ENCODE assay signal across 21 cellular contexts in genomic region chr11:19648321-19648720, GRCh38.
DNase-seq lines count a peak whose midpoint lies in the region; ATAC-seq and TF ChIP-seq lines count a peak whose summit lies in the region.
"Had no signal": no experiment of that assay in that cellular context is flagged by ENCODE, and none has a peak within 500 bp of the region (broad histone marks: within the 10 kb centered on the region; RNA-seq: fewer than 3 reads in every experiment).

No MANE protein-coding gene starts in this region.

- DNase-seq in NCI-H2029 (lab: John Stamatoyannopoulos, UW) (peak; percentile 28), NCI-H2029 treated with DMSO at 0.1 percent for 48 hours (lab: John Stamatoyannopoulos, UW) (no peak), SW480 (ENCODE audit: low spot score) (peak; percentile 56), renal cortical epithelial cell (ENCODE audit: low read depth) (peak; percentile 7), DMS79 treated with DMSO at 0.1 percent for 48 hours (lab: John Stamatoyannopoulos, UW) (no peak), NOMO-1 treated with DMSO at 0.1 percent for 48 hours (lab: John Stamatoyannopoulos, UW; ENCODE audit: unreplicated experiment) (no peak)
- DNase-seq: EL, GOT3, HFFc6, NCI-H1048, NCI-H1436 treated with DMSO at 0.1 percent for 48 hours, NCI-H2107, NCI-H226, Peyer's patch, Right ventricle myocardium superior, SW 1271 had no signal

- POLR2A ChIA-PET in HEK293 (lab: Yijun Ruan, JAX): no interaction called here

- H3K4me1 ChIP-seq in HEK293 (ENCODE audit: control insufficient read depth, insufficient read depth, low read length): no peaks in the 10 kb centered on the region
- H3K4me1 ChIP-seq: Peyer's patch had no signal

- no peaks in the 10 kb centered on the region for H3K9me3 ChIP-seq in HEK293 (ENCODE audit: control insufficient read depth, insufficient read depth, low read depth, low read length)
- H3K9me3 ChIP-seq: Peyer's patch had no signal

- CTCF ChIA-PET in HEK293 (lab: Yijun Ruan, JAX): interaction anchor here (0.9 to 1.0 kb wide), 2 partner anchors 84 to 389 kb away, joined by 3 read pairs; no protein-coding TSS in a partner anchor

- H3K36me3 ChIP-seq in HEK293 (ENCODE audit: control insufficient read depth in 2 of 2, insufficient read depth in 1 of 2, low read length in 2 of 2): no peaks in the 10 kb centered on the region
- H3K36me3 ChIP-seq: Peyer's patch had no signal

- TF ChIP-seq CTCF in HEK293 (tag by site-specific recombination; IDR thresholded peaks at IDR 0.05): no peak

- H3K27ac ChIP-seq in HEK293 (ENCODE audit: extremely low read depth, low read depth, low read length): no peak overlapping the region
- H3K27ac ChIP-seq: 22Rv1, KMS-11, Peyer's patch had no signal

- no peak overlapping the region for H3K4me3 ChIP-seq in HEK293 (ENCODE audit: low read depth, low read length)
- H3K4me3 ChIP-seq: GM12878, Peyer's patch had no signal

- no peak for ATAC-seq in GM21737 (IDR thresholded peaks at IDR 0.05; ENCODE audit: unreplicated experiment)
- ATAC-seq: GM12878 had no signal

TF ChIP-seq in HEK293, 187 proteins besides CTCF, POLR2A, EP300 and RAD21:
- TF ChIP-seq BCL6B (tag by site-specific recombination; IDR thresholded peaks at IDR 0.05) (0 out of 2 replicates have a peak, but pooled peaks have one; percentile 28), ZNF426 (tag by site-specific recombination; IDR thresholded peaks at IDR 0.05) (no peak), ZNF112 (tag by site-specific recombination; IDR thresholded peaks at IDR 0.05) (peak; percentile 78)

Comparison
In these comparisons a context has a peak if more than half of its experiments do, and no peak if none do; other contexts are left out.
1. DNase-seq: peak in NCI-H2029 (single experiment), SW480 (single experiment) and renal cortical epithelial cell (single experiment); none in NCI-H2029 treated with DMSO at 0.1 percent for 48 hours (single experiment), DMS79 treated with DMSO at 0.1 percent for 48 hours (single experiment) and NOMO-1 treated with DMSO at 0.1 percent for 48 hours (single experiment).